In genomic region chr4:186651624-186652023, GRCh38 we compare ENCODE assay signal across 9 cellular contexts.
DNase-seq lines count a peak whose midpoint lies in the region; ATAC-seq and TF ChIP-seq lines count a peak whose summit lies in the region.
"Had no signal": no experiment of that assay in that cellular context is flagged by ENCODE, and none has a peak within 500 bp of the region (broad histone marks: within the 10 kb centered on the region; RNA-seq: fewer than 3 reads in every experiment).

No MANE protein-coding gene starts in this region.

- H3K36me3 Mint-ChIP-seq in MCF 10A (ENCODE audit: insufficient read depth, unreplicated experiment) = peaks cover 26% of the 10 kb centered on the region
- H3K36me3 Mint-ChIP-seq in T-helper 2 cell treated with Interferon-gamma antibody and Interleukin-4, amounts not matched to agents 5 μg/mL and 100 μg/mL, for 36 hours (ENCODE audit: low read depth) = no peaks in the 10 kb centered on the region

- no peak for TF ChIP-seq POLR2A in breast epithelium (IDR thresholded peaks at IDR 0.05)
- no peak for TF ChIP-seq POLR2A in esophagus muscularis mucosa (IDR thresholded peaks at IDR 0.05; ENCODE audit: low read depth)

- CTCF ChIA-PET in MCF 10A (lab: Yijun Ruan, JAX) = interaction anchor here (2.3 kb wide), 1 partner anchor 18 kb away, joined by 8 read pairs; no protein-coding TSS in a partner anchor

- H3K4me1 ChIP-seq in breast epithelium (no peaks in the 10 kb centered on the region), esophagus muscularis mucosa (peaks cover 10 to 26% (median 15%) of the 10 kb centered on the region in 4 donors), mucosa of stomach (ENCODE audit: control insufficient read depth, insufficient read depth, low read length) (peaks cover 18% of the 10 kb centered on the region)
- H3K4me1 ChIP-seq: foreskin keratinocyte had no signal

- no peaks in the 10 kb centered on the region for H3K27me3 Mint-ChIP-seq in MCF 10A (ENCODE audit: insufficient read depth, unreplicated experiment)
- H3K27me3 Mint-ChIP-seq in T-helper 2 cell treated with Interferon-gamma antibody and Interleukin-4, amounts not matched to agents 5 μg/mL and 100 μg/mL, for 36 hours (ENCODE audit: low read depth) = no peaks in the 10 kb centered on the region

- H3K27ac ChIP-seq in breast epithelium (no peak overlapping the region), esophagus muscularis mucosa (replicated peaks in 1 of 4) (peak overlapping the region; percentile 25 to 67 (median 35))
- H3K27ac ChIP-seq: foreskin keratinocyte had no signal

- POLR2A ChIA-PET in MCF 10A (lab: Yijun Ruan, JAX) = no interaction called here

- TF ChIP-seq EP300 in esophagus muscularis mucosa (IDR thresholded peaks at IDR 0.05) = no peak

- no peaks in the 10 kb centered on the region for H3K9me3 Mint-ChIP-seq in MCF 10A (ENCODE audit: unreplicated experiment)
- no peaks in the 10 kb centered on the region for H3K9me3 Mint-ChIP-seq in T-helper 2 cell treated with Interferon-gamma antibody and Interleukin-4, amounts not matched to agents 5 μg/mL and 100 μg/mL, for 36 hours

- H3K36me3 ChIP-seq in breast epithelium (no peaks in the 10 kb centered on the region), esophagus muscularis mucosa (peaks cover 0 to 3% (median 0%) of the 10 kb centered on the region in 4 donors), mucosa of stomach (ENCODE audit: control insufficient read depth, insufficient read depth, low read length) (no peaks in the 10 kb centered on the region)

- in situ Hi-C loops in GM13976 (cut with MboI; ENCODE audit: low sequenced_read_pairs, unreplicated experiment) = no loop called here

- no peak overlapping the region for H3K9ac ChIP-seq in mucosa of stomach (ENCODE audit: low read length)

- H3K4me3 Mint-ChIP-seq in MCF 10A (ENCODE audit: unreplicated experiment) = no peak overlapping the region
- H3K4me3 Mint-ChIP-seq in T-helper 2 cell treated with Interferon-gamma antibody and Interleukin-4, amounts not matched to agents 5 μg/mL and 100 μg/mL, for 36 hours = no peak overlapping the region

- H3K4me1 Mint-ChIP-seq in MCF 10A (ENCODE audit: insufficient read depth, unreplicated experiment) = no peaks in the 10 kb centered on the region
- no peaks in the 10 kb centered on the region for H3K4me1 Mint-ChIP-seq in T-helper 2 cell treated with Interferon-gamma antibody and Interleukin-4, amounts not matched to agents 5 μg/mL and 100 μg/mL, for 36 hours (ENCODE audit: low read depth)

- no peak overlapping the region for H3K27ac Mint-ChIP-seq in MCF 10A (ENCODE audit: low read depth, unreplicated experiment)
- H3K27ac Mint-ChIP-seq in T-helper 2 cell treated with Interferon-gamma antibody and Interleukin-4, amounts not matched to agents 5 μg/mL and 100 μg/mL, for 36 hours = no peak overlapping the region

- ATAC-seq in HG03135 (IDR thresholded peaks at IDR 0.05; ENCODE audit: unreplicated experiment) = no peak
- ATAC-seq: foreskin keratinocyte had no signal

- intact Hi-C loops in breast epithelium (cut with DNase I; ENCODE audit: low total_unique reads) (no loop called here), MCF 10A (cut with micrococcal nuclease) (no loop called here), esophagus muscularis mucosa (cut with DNase I) (no loop called here)

- H3K27me3 ChIP-seq in breast epithelium (no peaks in the 10 kb centered on the region), esophagus muscularis mucosa (no peaks in the 10 kb centered on the region), mucosa of stomach (ENCODE audit: control insufficient read depth, insufficient read depth, low read length) (no peaks in the 10 kb centered on the region)
- H3K27me3 ChIP-seq: foreskin keratinocyte had no signal

- DNase-seq in breast epithelium (ENCODE audit: low spot score in 2 of 2) (peak in 1 of 2 donors; percentile 62), MCF 10A (ENCODE audit: unreplicated experiment) (no peak), esophagus muscularis mucosa (ENCODE audit: extremely low spot score) (no peak), GM13976 (ENCODE audit: low spot score) (no peak), T1000 (lab: John Stamatoyannopoulos, UW) (no peak)
- no peak for DNase-seq in T-helper 2 cell treated with Interferon-gamma antibody and Interleukin-4, amounts not matched to agents 5 μg/mL and 100 μg/mL, for 36 hours (ENCODE audit: low spot score)
- DNase-seq: foreskin keratinocyte had no signal

- BruUV-seq in MCF 10A (replicated peaks; lab: Mats Ljungman, UMichigan) = no TSS peak

- WGBS in esophagus muscularis mucosa = 44% methylated on average over 19 of the region's 21 CpGs

- H3K9me3 ChIP-seq in breast epithelium (no peaks in the 10 kb centered on the region), esophagus muscularis mucosa (no peaks in the 10 kb centered on the region), mucosa of stomach (ENCODE audit: control insufficient read depth, low read length) (no peaks in the 10 kb centered on the region)

- peak overlapping the region in 2 of 3 donors; percentile 1 to 57 for H3K4me3 ChIP-seq in breast epithelium
- peak overlapping the region; percentile 34 to 49 (median 40) for H3K4me3 ChIP-seq in esophagus muscularis mucosa
- peak overlapping the region; percentile 26 for H3K4me3 ChIP-seq in mucosa of stomach (ENCODE audit: low read length)

- TF ChIP-seq CTCF in breast epithelium (IDR thresholded peaks at IDR 0.05) (no peak), MCF 10A (IDR thresholded peaks at IDR 0.05; ENCODE audit: unreplicated experiment) (no peak), esophagus muscularis mucosa (IDR thresholded peaks at IDR 0.05) (no peak), GM13976 (IDR thresholded peaks at IDR 0.05; ENCODE audit: borderline replicate concordance, control extremely low read depth, extremely low read depth, insufficient read depth, missing control alignments) (no peak)

Comparison
In these comparisons a context has a peak if more than half of its experiments do, and no peak if none do; other contexts are left out.
1. H3K27ac ChIP-seq: peak in esophagus muscularis mucosa (4 of 4); none in breast epithelium (0 of 2).
2. Peak in every context shown above with its lines, with median percentiles within 50 percentile points of each other: H3K4me3 ChIP-seq.